Comparison of ENCODE assay signal across 8 cellular contexts in genomic region chr11:117143390-117143789, GRCh38. TPM values are rescaled to one million over a fixed set of nuclear protein-coding genes. Genes with fewer than 3 reads are reported as not detected.
DNase-seq lines count a peak whose midpoint lies in the region; ATAC-seq and TF ChIP-seq lines count a peak whose summit lies in the region.

No MANE protein-coding gene starts in this region.

- H3K4me1 ChIP-seq in skeletal muscle satellite cell (ENCODE audit: control insufficient read depth, insufficient read depth, low read length): peaks cover 21% of the 10 kb centered on the region

- peak overlapping the region; percentile 86 for H3K4me2 ChIP-seq in skeletal muscle satellite cell (ENCODE audit: low read length)

- TF ChIP-seq CTCF in GM12864 (IDR thresholded peaks at IDR 0.05; ENCODE audit: low read depth, low read length, missing control alignments): no peak

- peak overlapping the region; percentile 78 for H3K4me3 ChIP-seq in GM12864 (ENCODE audit: low read depth, low read length)
- H3K4me3 ChIP-seq in skeletal muscle satellite cell (ENCODE audit: low read length): peak overlapping the region; percentile 81

- peaks cover 17% of the 10 kb centered on the region for H3K36me3 ChIP-seq in skeletal muscle satellite cell (ENCODE audit: insufficient read depth, low read length)

- DNase-seq in GM12864 (ENCODE audit: low read depth): no peak
- DNase-seq in HuH-7.5 (ENCODE audit: low spot score): peak; percentile 35
- peak; percentile 16 for DNase-seq in SK-N-DZ (ENCODE audit: low spot score)
- DNase-seq in T47D (ENCODE audit: low read depth in 1 of 2, low spot score in 1 of 2): peak; percentile 57 to 64
- DNase-seq in iPS-NIHi11 (ENCODE audit: low spot score): peak; percentile 49
- no peak for DNase-seq in NCI-H1048 (lab: John Stamatoyannopoulos, UW)

- no peaks in the 10 kb centered on the region for H3K27me3 ChIP-seq in skeletal muscle satellite cell (ENCODE audit: control insufficient read depth, insufficient read depth, low read length)

- peak overlapping the region; percentile 88 for H3K9ac ChIP-seq in skeletal muscle satellite cell (ENCODE audit: low read depth, low read length)

- in situ Hi-C loops in T47D (cut with HindIII; ENCODE audit: low pct_unique_long_range_greater_than_20kb, low sequenced_read_pairs): no loop called here

- H3K9me3 ChIP-seq in skeletal muscle satellite cell (replicated peaks; ENCODE audit: low read length): no peaks in the 10 kb centered on the region

- no peak for ATAC-seq in HG02884 (IDR thresholded peaks at IDR 0.05; ENCODE audit: unreplicated experiment)

RNA-seq across cellular contexts. Expression of gene PAFAH1B2, which starts 0.7 kb away (rescaled TPM):
- polyA plus RNA-seq in SK-N-DZ (2014; cell fraction: cytosol; rRNA removed): 32.6 and 33.7 TPM in 2 replicates
- 8.5 and 11.4 TPM in 2 replicates for polyA plus RNA-seq in SK-N-DZ (2014; cell fraction: nucleus; rRNA removed)
- 101 and 122 TPM in 2 replicates for total RNA-seq in skeletal muscle satellite cell (2012; rRNA removed)

RNA-seq across cellular contexts. Expression of gene SIDT2, which starts 35.2 kb away (rescaled TPM):
- polyA plus RNA-seq in SK-N-DZ (2014; cell fraction: cytosol; rRNA removed): 1.4 and 1.9 TPM in 2 replicates
- 8.4 and 14.3 TPM in 2 replicates for polyA plus RNA-seq in SK-N-DZ (2014; cell fraction: nucleus; rRNA removed)
- total RNA-seq in skeletal muscle satellite cell (2012; rRNA removed): 7.4 and 9.2 TPM in 2 replicates

RNA-seq across cellular contexts. Expression of gene SIK3, which starts 45.2 kb away (rescaled TPM):
- polyA plus RNA-seq in SK-N-DZ (2014; cell fraction: cytosol; rRNA removed): 3.9 and 4.0 TPM in 2 replicates
- 6.9 and 20.1 TPM in 2 replicates for polyA plus RNA-seq in SK-N-DZ (2014; cell fraction: nucleus; rRNA removed)
- 10.9 and 14.0 TPM in 2 replicates for total RNA-seq in skeletal muscle satellite cell (2012; rRNA removed)

RNA-seq across cellular contexts. Expression of gene TAGLN, which starts 55.8 kb away (rescaled TPM):
- polyA plus RNA-seq in SK-N-DZ (2014; cell fraction: cytosol; rRNA removed): 0.14 and 0.77 TPM in 2 replicates
- 4.7 and 8.1 TPM in 2 replicates for polyA plus RNA-seq in SK-N-DZ (2014; cell fraction: nucleus; rRNA removed)
- 22.3 and 325 TPM in 2 replicates for total RNA-seq in skeletal muscle satellite cell (2012; rRNA removed)

Comparison
In these comparisons a context has a peak if more than half of its experiments do, and no peak if none do; other contexts are left out.
1. DNase-seq: peak in HuH-7.5 (single experiment), SK-N-DZ (single experiment), T47D (2 of 2) and iPS-NIHi11 (single experiment); none in GM12864 (single experiment) and NCI-H1048 (single experiment).